ENCODE assay signal across 22 cellular contexts in the genomic region with DNA sequence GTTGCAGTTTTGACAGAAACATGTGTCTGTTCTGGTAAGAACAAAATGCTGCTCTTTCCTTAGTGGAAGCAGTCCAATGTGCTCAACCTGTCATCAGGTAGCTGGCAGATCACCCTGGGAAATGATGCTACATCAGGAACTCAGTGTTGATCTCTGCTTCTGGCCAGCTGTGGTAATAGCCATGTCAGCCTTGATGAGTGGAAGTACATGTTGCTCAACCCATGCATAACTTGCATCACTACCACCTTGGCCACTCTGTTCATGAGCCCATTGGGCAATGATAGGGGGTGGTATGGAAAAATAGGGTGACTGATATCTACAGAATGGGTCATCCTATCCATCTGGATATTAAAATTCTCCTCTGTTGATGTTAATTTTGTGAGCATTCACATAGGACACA.
DNase-seq lines count a peak whose midpoint lies in the region; ATAC-seq and TF ChIP-seq lines count a peak whose summit lies in the region.
"Had no signal": no experiment of that assay in that cellular context is flagged by ENCODE, and none has a peak within 500 bp of the region (broad histone marks: within the 10 kb centered on the region; RNA-seq: fewer than 3 reads in every experiment).

No MANE protein-coding gene starts in this region.

- H3K27ac ChIP-seq in right lobe of liver, result no peak overlapping the region
- H3K27ac ChIP-seq in uterus, result no peak overlapping the region
- H3K27ac ChIP-seq in WERI-Rb-1, result no peak overlapping the region
- H3K27ac ChIP-seq: BLaER1, HL-60 had no signal

- H3K27me3 ChIP-seq in right lobe of liver (no peaks in the 10 kb centered on the region), uterus (no peaks in the 10 kb centered on the region), WERI-Rb-1 (ENCODE audit: insufficient read depth, low read depth, severe bottlenecking) (no peaks in the 10 kb centered on the region)
- H3K27me3 ChIP-seq: BLaER1 had no signal

- intact Hi-C loops in right lobe of liver (cut with DNase I) (no loop called here), uterus (cut with DNase I; ENCODE audit: low total_unique reads) (no loop called here)

- TF ChIP-seq POLR2A in right lobe of liver (IDR thresholded peaks at IDR 0.05) (no peak), uterus (IDR thresholded peaks at IDR 0.05) (no peak)

- H3K36me3 ChIP-seq in right lobe of liver (no peaks in the 10 kb centered on the region), uterus (no peaks in the 10 kb centered on the region), WERI-Rb-1 (no peaks in the 10 kb centered on the region)
- H3K36me3 ChIP-seq: BLaER1 had no signal

- ATAC-seq in right lobe of liver (peak in 3 of 4 donors; percentile 44 to 59 (median 46)), GM21528 (IDR thresholded peaks at IDR 0.05; ENCODE audit: low FRiP score, unreplicated experiment) (no peak), HG02678 (IDR thresholded peaks at IDR 0.05; ENCODE audit: unreplicated experiment) (no peak)
- ATAC-seq: HCT116 had no signal

- TF ChIP-seq CTCF in choroid plexus epithelial cell (conservative IDR thresholded peaks at IDR 0.05; ENCODE audit: low read depth, low read length) (no peak), foreskin fibroblast (IDR thresholded peaks at IDR 0.05; ENCODE audit: low read depth, low read length) (no peak), right lobe of liver (IDR thresholded peaks at IDR 0.05) (no peak), uterus (IDR thresholded peaks at IDR 0.05) (no peak), WERI-Rb-1 (IDR thresholded peaks at IDR 0.05; ENCODE audit: low read depth, low read length) (no peak)

- H3K4me1 ChIP-seq in right lobe of liver, result no peaks in the 10 kb centered on the region
- no peaks in the 10 kb centered on the region for H3K4me1 ChIP-seq in uterus
- H3K4me1 ChIP-seq: BLaER1 had no signal

- DNase-seq in amniotic epithelial cell (ENCODE audit: low read depth) (peak; percentile 83), choroid plexus epithelial cell (ENCODE audit: low read depth) (peak; percentile 46), foreskin fibroblast (peak; percentile 0), right lobe of liver (no peak), uterus (no peak), WERI-Rb-1 (no peak)
- DNase-seq: CD4-positive, CD25-positive, alpha-beta regulatory T cell; DMS153; DND-41; MV-4-11; NCI-H1105 treated with DMSO at 0.1 percent for 48 hours; NCI-H2081; NCI-H2227 treated with DMSO at 0.1 percent for 48 hours; NCI-H510A; NCI-H69; RPMI8226; SHP77 had no signal

- no peak overlapping the region for H3K4me3 ChIP-seq in choroid plexus epithelial cell (ENCODE audit: low read depth, low read length)
- no peak overlapping the region for H3K4me3 ChIP-seq in foreskin fibroblast (ENCODE audit: low read depth in 1 of 2, low read length in 2 of 2)
- no peak overlapping the region for H3K4me3 ChIP-seq in right lobe of liver
- H3K4me3 ChIP-seq in uterus, result no peak overlapping the region
- H3K4me3 ChIP-seq in WERI-Rb-1 (ENCODE audit: low read depth, low read length), result no peak overlapping the region
- H3K4me3 ChIP-seq: BLaER1 had no signal

- H3K9me3 ChIP-seq in right lobe of liver (no peaks in the 10 kb centered on the region), uterus (no peaks in the 10 kb centered on the region), WERI-Rb-1 (ENCODE audit: severe bottlenecking) (no peaks in the 10 kb centered on the region)
- H3K9me3 ChIP-seq: BLaER1 had no signal

Comparison
In these comparisons a context has a peak if more than half of its experiments do, and no peak if none do; other contexts are left out.
1. DNase-seq: peak in amniotic epithelial cell (single experiment), choroid plexus epithelial cell (single experiment) and foreskin fibroblast (2 of 2); none in right lobe of liver (0 of 3), uterus (0 of 2) and WERI-Rb-1 (single experiment).
2. ATAC-seq: peak in right lobe of liver (3 of 4); none in GM21528 (single experiment) and HG02678 (single experiment).